12 cellular contexts compared by ENCODE assay signal in genomic region chr10:3473271-3473670, GRCh38.
DNase-seq lines count a peak whose midpoint lies in the region; FAIRE-seq and TF ChIP-seq lines count a peak whose summit lies in the region.
"Had no signal": no experiment of that assay in that cellular context is flagged by ENCODE, and none has a peak within 500 bp of the region (broad histone marks: within the 10 kb centered on the region; RNA-seq: fewer than 3 reads in every experiment).

No MANE protein-coding gene starts in this region.

- H2BK120ac ChIP-seq in mesenchymal stem cell (ENCODE audit: low read depth, low read length), result peak overlapping the region; percentile 50

- peak; percentile 86 for DNase-seq in bronchial epithelial cell (ENCODE audit: low read depth)
- DNase-seq in mesenchymal stem cell, result no peak
- no peak for DNase-seq in suprapubic skin (ENCODE audit: low spot score in 2 of 2)
- DNase-seq in WERI-Rb-1, result no peak
- no peak for DNase-seq in DMS153 treated with DMSO at 0.1 percent for 48 hours (lab: John Stamatoyannopoulos, UW; ENCODE audit: unreplicated experiment)
- DNase-seq in NK-92 treated with Interleukin-12 subunit alpha and Interleukin-12 subunit beta, amount 100 ng/mL, for 24 hours (lab: John Stamatoyannopoulos, UW), result no peak
- DNase-seq: islet precursor cell; NCI-H1105 treated with DMSO at 0.1 percent for 48 hours; NCI-H524 treated with DMSO at 0.1 percent for 48 hours; stimulated activated CD4-positive, alpha-beta T cell treated with anti-CD3 and anti-CD28 coated beads, Interleukin-4, amount 100 ng/mL, for 1 hour; stimulated activated naive CD8-positive, alpha-beta T cell treated with anti-CD3 and anti-CD28 coated beads, Interleukin-15, amount 100 ng/mL, for 72 hours had no signal

- H3K79me2 ChIP-seq in KMS-11 (ENCODE audit: insufficient read depth, low read depth), result no peaks in the 10 kb centered on the region

- peaks cover 39% of the 10 kb centered on the region for H3K4me1 ChIP-seq in KMS-11 (ENCODE audit: low read depth, poor library complexity, severe bottlenecking)
- H3K4me1 ChIP-seq in mesenchymal stem cell (ENCODE audit: control insufficient read depth, insufficient read depth, low read depth, low read length), result peaks cover 21% of the 10 kb centered on the region
- H3K4me1 ChIP-seq in suprapubic skin, result peaks cover 56% of the 10 kb centered on the region

- H3K14ac ChIP-seq in mesenchymal stem cell (ENCODE audit: low read length in 2 of 2), result no peak overlapping the region

- peaks cover 3% of the 10 kb centered on the region for H3K79me1 ChIP-seq in mesenchymal stem cell (replicated peaks; ENCODE audit: low read length, poor library complexity, severe bottlenecking)

- H3K9ac ChIP-seq in KMS-11, result no peak overlapping the region
- H3K9ac ChIP-seq in mesenchymal stem cell (ENCODE audit: low read length), result peak overlapping the region; percentile 86

- no peak overlapping the region for H3K18ac ChIP-seq in mesenchymal stem cell (ENCODE audit: low read depth in 1 of 2, low read length in 2 of 2)

- H3K36me3 ChIP-seq in KMS-11 (ENCODE audit: insufficient read depth) (no peaks in the 10 kb centered on the region), bronchial epithelial cell (ENCODE audit: control insufficient read depth, insufficient read depth, low read length) (no peaks in the 10 kb centered on the region), mesenchymal stem cell (ENCODE audit: control insufficient read depth in 1 of 2, insufficient read depth in 2 of 2, low read depth in 1 of 2, low read length in 2 of 2) (no peaks in the 10 kb centered on the region), suprapubic skin (no peaks in the 10 kb centered on the region), WERI-Rb-1 (no peaks in the 10 kb centered on the region)

- 98% methylated on average over 9 of the region's 9 CpGs for WGBS in mesenchymal stem cell
- WGBS in suprapubic skin, result 92% methylated on average over 9 of the region's 9 CpGs

- H2BK15ac ChIP-seq in mesenchymal stem cell (ENCODE audit: low read depth, poor library complexity, severe bottlenecking), result peak overlapping the region; percentile 73

- no peak overlapping the region for H2BK5ac ChIP-seq in mesenchymal stem cell (ENCODE audit: low read depth, low read length, poor library complexity, severe bottlenecking)

- H4K91ac ChIP-seq in mesenchymal stem cell (ENCODE audit: low read length), result peak overlapping the region; percentile 36

- H4K8ac ChIP-seq in mesenchymal stem cell (ENCODE audit: low read length), result peak overlapping the region; percentile 27

- no peak overlapping the region for H2AK5ac ChIP-seq in mesenchymal stem cell (ENCODE audit: low read length, severe bottlenecking)

- peak overlapping the region; percentile 46 to 94 for H2BK12ac ChIP-seq in mesenchymal stem cell (ENCODE audit: low read length in 2 of 2)

- no peak for TF ChIP-seq POLR2A in suprapubic skin (IDR thresholded peaks at IDR 0.05)

- H3K9me3 ChIP-seq in mesenchymal stem cell (ENCODE audit: control insufficient read depth, low read length) (no peaks in the 10 kb centered on the region), suprapubic skin (no peaks in the 10 kb centered on the region), WERI-Rb-1 (ENCODE audit: severe bottlenecking) (no peaks in the 10 kb centered on the region)

- no peaks in the 10 kb centered on the region for H4K20me1 ChIP-seq in KMS-11 (ENCODE audit: insufficient read depth)

- FAIRE-seq in bronchial epithelial cell (lab: Jason Lieb, UNC), result no peak

- H3K4me2 ChIP-seq in KMS-11 (peak overlapping the region; percentile 34; the same call in 1 of the 2 replicates), mesenchymal stem cell (ENCODE audit: low read length, poor library complexity, severe bottlenecking) (no peak overlapping the region)

- peak overlapping the region; percentile 42; the same call in 1 of the 2 replicates for H2AFZ ChIP-seq in KMS-11 (ENCODE audit: low read depth)
- H2AFZ ChIP-seq in mesenchymal stem cell (ENCODE audit: low read depth, low read length), result no peak overlapping the region

- TF ChIP-seq EP300 in suprapubic skin (IDR thresholded peaks at IDR 0.05), result no peak

- TF ChIP-seq CTCF in KMS-11 (conservative IDR thresholded peaks at IDR 0.05; ENCODE audit: low read depth, low read length) (no peak), bronchial epithelial cell (IDR thresholded peaks at IDR 0.05; ENCODE audit: insufficient read depth, low read length, severe bottlenecking) (no peak), suprapubic skin (IDR thresholded peaks at IDR 0.05) (no peak), WERI-Rb-1 (IDR thresholded peaks at IDR 0.05; ENCODE audit: low read depth, low read length) (no peak)

- H3K27ac ChIP-seq in KMS-11 (no peak overlapping the region), mesenchymal stem cell (ENCODE audit: low read length, poor library complexity, severe bottlenecking) (peak overlapping the region; percentile 20), suprapubic skin (peak overlapping the region; percentile 89), WERI-Rb-1 (no peak overlapping the region)

- no peak overlapping the region for H3K23ac ChIP-seq in mesenchymal stem cell (ENCODE audit: low read length in 2 of 2)

- peak overlapping the region in 1 of 2 experiments; percentile 8 for H3K4ac ChIP-seq in mesenchymal stem cell (ENCODE audit: low read depth in 1 of 2, low read length in 2 of 2)

- H3K27me3 ChIP-seq in KMS-11 (ENCODE audit: insufficient read depth, low read depth) (no peaks in the 10 kb centered on the region), bronchial epithelial cell (ENCODE audit: control insufficient read depth, insufficient read depth, low read length) (no peaks in the 10 kb centered on the region), mesenchymal stem cell (ENCODE audit: control insufficient read depth in 1 of 2, insufficient read depth in 1 of 2, low read length in 2 of 2) (no peaks in the 10 kb centered on the region), suprapubic skin (no peaks in the 10 kb centered on the region), WERI-Rb-1 (ENCODE audit: insufficient read depth, low read depth, severe bottlenecking) (no peaks in the 10 kb centered on the region)

- H3K4me3 ChIP-seq in KMS-11 (IDR thresholded peaks at IDR 0.05; ENCODE audit: insufficient read depth, low read depth, low read length) (no peak overlapping the region), bronchial epithelial cell (ENCODE audit: low read depth, low read length) (no peak overlapping the region), mesenchymal stem cell (ENCODE audit: insufficient read depth in 1 of 2, low read depth in 1 of 2, low read length in 2 of 2) (no peak overlapping the region), suprapubic skin (no peak overlapping the region), WERI-Rb-1 (ENCODE audit: low read depth, low read length) (no peak overlapping the region)

Comparison
In these comparisons a context has a peak if more than half of its experiments do, and no peak if none do; other contexts are left out.
1. H3K27ac ChIP-seq: peak in mesenchymal stem cell (single experiment) and suprapubic skin (single experiment); none in KMS-11 (single experiment) and WERI-Rb-1 (single experiment).